16 cellular contexts compared by ENCODE assay signal in the genomic region with DNA sequence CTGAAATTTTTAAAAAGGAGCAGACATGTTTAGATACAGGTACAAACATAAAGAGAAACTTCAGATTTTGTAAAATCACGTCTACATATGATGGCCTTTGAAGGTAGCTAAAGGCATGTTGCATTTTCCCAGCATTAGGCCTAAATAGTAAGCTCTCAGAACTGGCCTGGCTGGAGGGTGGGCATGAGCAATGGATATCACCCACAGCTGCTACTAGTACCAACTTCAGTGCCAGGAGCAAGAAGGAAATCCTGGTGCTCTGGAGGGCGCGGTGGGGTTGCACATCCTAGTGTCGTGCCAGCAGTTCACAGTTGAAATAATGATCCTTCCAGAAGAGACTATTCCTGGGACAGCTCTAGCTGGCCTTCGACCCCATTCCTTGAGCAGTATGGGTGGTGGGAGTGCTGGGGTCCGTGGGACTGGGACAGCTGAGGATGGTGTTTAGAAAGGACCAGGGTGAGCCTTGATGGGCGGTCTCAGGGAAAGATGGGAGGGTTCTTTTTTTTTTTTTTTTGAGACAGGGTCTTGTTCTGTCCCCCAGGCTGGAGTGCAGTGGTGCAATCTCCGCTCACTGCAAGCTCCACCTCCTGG. TPM values are rescaled to one million over a fixed set of nuclear protein-coding genes. Genes with fewer than 3 reads are reported as not detected.
A peak's percentile ranks its signal among the peaks of the same experiment; 100 is the strongest.
DNase-seq lines count a peak whose midpoint lies in the region; ATAC-seq and TF ChIP-seq lines count a peak whose summit lies in the region.
"Had no signal": no experiment of that assay in that cellular context is flagged by ENCODE, and none has a peak within 500 bp of the region (broad histone marks: within the 10 kb centered on the region; RNA-seq: fewer than 3 reads in every experiment).

No MANE protein-coding gene starts in this region.

- H3K9me3 ChIP-seq in ovary: no peaks in the 10 kb centered on the region
- H3K9me3 ChIP-seq in stomach: no peaks in the 10 kb centered on the region
- no peaks in the 10 kb centered on the region for H3K9me3 ChIP-seq in Karpas-422 (ENCODE audit: low read length)
- H3K9me3 ChIP-seq: BE2C had no signal

- no peak overlapping the region for H3K4me2 ChIP-seq in Karpas-422 (ENCODE audit: low read depth, low read length, poor library complexity, severe bottlenecking)

- intact Hi-C loops in ovary (cut with DNase I) (no loop called here), stomach (cut with DNase I; ENCODE audit: low total_unique reads) (no loop called here)

- no peaks in the 10 kb centered on the region for H3K9me3 Mint-ChIP-seq in HFFc6

- H3K4me3 Mint-ChIP-seq in HFFc6: no peak overlapping the region
- H3K4me3 Mint-ChIP-seq: CD4-positive, alpha-beta memory T cell had no signal

- H3K79me2 ChIP-seq in Karpas-422 (ENCODE audit: low read length): no peaks in the 10 kb centered on the region

- H2AFZ ChIP-seq in Karpas-422 (ENCODE audit: low read length): no peak overlapping the region

- H3K36me3 ChIP-seq in ovary (no peaks in the 10 kb centered on the region), stomach (peaks cover 0 to 36% (median 12%) of the 10 kb centered on the region in 4 donors), Karpas-422 (ENCODE audit: insufficient read depth, low read length) (no peaks in the 10 kb centered on the region)
- H3K36me3 ChIP-seq: BE2C had no signal

- no peak for ATAC-seq in GM18498 (IDR thresholded peaks at IDR 0.05; ENCODE audit: unreplicated experiment)

- H3K27ac ChIP-seq in ovary (no peak overlapping the region), stomach (peak overlapping the region in 3 of 5 donors; percentile 75 to 91 (median 85)), Karpas-422 (ENCODE audit: low read length) (no peak overlapping the region)

- TF ChIP-seq CTCF in HFFc6 (IDR thresholded peaks at IDR 0.05) (no peak), ovary (IDR thresholded peaks at IDR 0.05) (no peak), stomach (IDR thresholded peaks at IDR 0.05) (no peak)

- DNase-seq in HFFc6 (no peak), ecto neural progenitor cell (ENCODE audit: low spot score) (peak; percentile 32), ovary (no peak), stomach (no peak), HuH-7 (ENCODE audit: low spot score) (no peak), Karpas-422 (no peak)
- DNase-seq: BE2C; CD4-positive, alpha-beta memory T cell; DMS79 treated with DMSO at 0.1 percent for 48 hours; HCEC 1CT; NCI-H226; NCI-H526; OCI-M1; RPMI8226 had no signal

- H4K20me1 ChIP-seq in Karpas-422 (ENCODE audit: insufficient read depth, low read depth, low read length): no peaks in the 10 kb centered on the region

- no peaks in the 10 kb centered on the region for H3K27me3 ChIP-seq in ovary
- peaks cover 0 to 53% (median 30%) of the 10 kb centered on the region in 3 donors for H3K27me3 ChIP-seq in stomach
- no peaks in the 10 kb centered on the region for H3K27me3 ChIP-seq in Karpas-422 (ENCODE audit: low read length)
- H3K27me3 ChIP-seq: BE2C had no signal

- H3K4me1 ChIP-seq in ovary (ENCODE audit: insufficient read depth) (peaks cover 2% of the 10 kb centered on the region), stomach (peaks cover 7 to 17% (median 10%) of the 10 kb centered on the region in 4 donors), Karpas-422 (ENCODE audit: low read length) (no peaks in the 10 kb centered on the region)
- H3K4me1 ChIP-seq: BE2C had no signal

- H3K27me3 Mint-ChIP-seq in HFFc6 (ENCODE audit: insufficient read depth): peaks cover 5% of the 10 kb centered on the region

- WGBS in ovary, 3 donors: 86 to 96% (median 94%) methylated on average over 8 of the region's 8 CpGs
- 79 to 88% (median 84%) methylated on average over 8 of the region's 8 CpGs for WGBS in stomach, 5 donors

- TF ChIP-seq POLR2A in ovary (IDR thresholded peaks at IDR 0.05) (no peak), stomach (IDR thresholded peaks at IDR 0.05) (no peak)

- H3K27ac Mint-ChIP-seq in HFFc6: peak overlapping the region; percentile 23; the same call in 1 of the 2 replicates
- H3K27ac Mint-ChIP-seq: CD4-positive, alpha-beta memory T cell had no signal

- H3K9me2 ChIP-seq in Karpas-422 (replicated peaks; ENCODE audit: insufficient read depth, low read length): no peaks in the 10 kb centered on the region

- H3K4me1 Mint-ChIP-seq in HFFc6 (ENCODE audit: low read depth): peaks cover 18% of the 10 kb centered on the region
- H3K4me1 Mint-ChIP-seq: CD4-positive, alpha-beta memory T cell had no signal

- H3K9ac ChIP-seq in Karpas-422 (ENCODE audit: low read length): no peak overlapping the region

- TF ChIP-seq EP300 in ovary (IDR thresholded peaks at IDR 0.05) (no peak), stomach (IDR thresholded peaks at IDR 0.05) (no peak)

- H3K4me3 ChIP-seq in ovary (peak overlapping the region; percentile 16), stomach (peak overlapping the region; percentile 6 to 60 (median 51)), Karpas-422 (ENCODE audit: low read length) (no peak overlapping the region)

- H3K36me3 Mint-ChIP-seq in HFFc6 (ENCODE audit: low read depth): no peaks in the 10 kb centered on the region

RNA-seq across cellular contexts. Expression of gene DES, which starts 4.9 kb away (rescaled TPM):
- under 1 TPM in 5 of 6 experiments, not detected in 1; 0.12 to 0.37 (median 0.19) TPM for total RNA-seq in HFFc6 (2021; fragmentation: NEBNext Ultra II Directional; extraction: Animal tissue kit (Norgen Biotek cat#: 25700))
- 1,000 to 10,000 TPM in 1 of 7 donors, 100 to 1,000 TPM in 4, 10 to 100 TPM in 2; 86.5 to 1,061 (median 184) TPM for total RNA-seq in ovary
- 100 to 1,000 TPM; 149 to 642 TPM for polyA plus RNA-seq in ovary
- 1,000 to 10,000 TPM; 1,078 to 5,539 (median 2,913) TPM for total RNA-seq in stomach
- polyA plus RNA-seq in stomach: 100 to 1,000 TPM; 122 to 803 (median 204) TPM
- total RNA-seq in Karpas-422 (2014; rRNA removed; shearing (Covaris generic); ENCODE audit: low replicate concordance): not detected in 2 replicates
- total RNA-seq: CD4-positive, alpha-beta memory T cell; HT1080 had no signal
- polyA plus RNA-seq: CD4-positive, alpha-beta memory T cell had no signal

RNA-seq across cellular contexts. Expression of gene SPEG, which starts 11.6 kb away (rescaled TPM):
- total RNA-seq in HFFc6 (2021; fragmentation: NEBNext Ultra II Directional; extraction: Animal tissue kit (Norgen Biotek cat#: 25700)): 10 to 100 TPM; 80.9 to 89.5 (median 84.7) TPM
- total RNA-seq in ovary (10 to 100 TPM; 13.9 to 79.7 (median 29.6) TPM), stomach (100 to 1,000 TPM in 1 of 5 donors, 10 to 100 TPM in 3, 1 to 10 TPM in 1; 7.4 to 106 (median 30.4) TPM)
- polyA plus RNA-seq in ovary (10 to 100 TPM in 1 of 2 donors, 1 to 10 TPM in 1; 9.9 to 31.4 TPM), stomach (10 to 100 TPM in 1 of 3 donors, 1 to 10 TPM in 2; 9.8 to 65.1 (median 9.9) TPM)
- not detected in 2 replicates for total RNA-seq in Karpas-422 (2014; rRNA removed; shearing (Covaris generic); ENCODE audit: low replicate concordance)

RNA-seq across cellular contexts. Expression of gene DNPEP, which starts 35.3 kb away (rescaled TPM):
- 10 to 100 TPM; 46.9 to 59.4 (median 53.0) TPM for total RNA-seq in HFFc6 (2021; fragmentation: NEBNext Ultra II Directional; extraction: Animal tissue kit (Norgen Biotek cat#: 25700))
- 10 to 100 TPM; 34.7 to 72.9 (median 66.4) TPM for total RNA-seq in ovary
- 10 to 100 TPM; 23.4 to 54.2 TPM for polyA plus RNA-seq in ovary
- total RNA-seq in stomach: 100 to 1,000 TPM in 1 of 5 donors, 10 to 100 TPM in 4; 32.7 to 147 (median 46.4) TPM
- polyA plus RNA-seq in stomach: 100 to 1,000 TPM in 2 of 3 donors, 10 to 100 TPM in 1; 69.2 to 114 (median 105) TPM
- total RNA-seq in Karpas-422 (2014; rRNA removed; shearing (Covaris generic); ENCODE audit: low replicate concordance): 74.6 and 77.9 TPM in 2 replicates

Comparison
In these comparisons a context has a peak if more than half of its experiments do, and no peak if none do; other contexts are left out.
1. H3K27ac ChIP-seq: peak in stomach (3 of 5); none in ovary (0 of 2) and Karpas-422 (single experiment).
2. RNA of gene DES, which starts 4.9 kb away (total RNA-seq): 1,078 to 5,539 TPM in stomach and 86.5 to 1,061 TPM in ovary; 0.12 to 0.37 TPM in HFFc6 and not detected in Karpas-422; every median in the first group is over 10 times any median in the second.